ENCODE assay signal across 1 cellular context in the genomic region with DNA sequence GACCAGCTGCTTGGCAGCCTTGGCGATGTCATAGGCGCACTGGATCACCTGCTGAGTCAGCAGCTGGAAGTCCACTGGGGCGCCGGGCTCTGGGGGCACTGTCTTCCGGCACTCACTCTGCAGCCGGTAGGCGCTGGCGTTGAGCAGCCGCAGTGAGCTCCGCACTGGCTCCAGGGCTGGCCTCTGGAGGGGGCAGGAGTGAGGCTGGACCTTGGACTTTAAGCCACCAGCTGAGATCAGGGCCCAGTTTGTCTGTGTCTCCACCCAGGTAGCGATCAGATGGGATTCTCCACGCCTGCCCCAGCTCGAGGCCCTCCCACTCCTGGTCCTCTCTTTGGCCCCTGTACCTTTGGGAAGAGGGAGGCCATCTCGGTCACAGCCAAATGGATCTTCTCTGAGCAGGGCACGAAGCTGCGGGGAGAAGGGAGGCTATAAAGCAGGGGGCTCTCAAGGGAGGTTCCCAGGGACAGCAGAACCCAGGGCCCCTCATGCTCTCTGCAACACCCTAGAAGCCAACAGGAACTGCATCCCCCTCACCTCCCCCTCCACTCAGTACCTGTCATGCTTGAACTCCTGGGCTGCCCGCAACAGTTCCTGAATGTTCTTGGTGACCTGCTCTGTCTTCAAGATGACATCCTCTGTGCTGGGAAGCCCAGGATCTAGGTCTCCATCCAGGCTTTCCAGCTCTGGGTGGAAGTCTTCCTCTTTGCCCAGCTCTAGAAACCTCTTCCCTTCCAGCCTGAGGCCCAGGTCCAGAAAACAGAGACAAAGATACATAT.
TF ChIP-seq lines count a peak whose summit lies in the region.

No MANE protein-coding gene starts in this region.

TF ChIP-seq in HepG2, 621 proteins besides CTCF, POLR2A, EP300 and RAD21 (continued from another document and continues in another):
- TF ChIP-seq, protein P1, sequence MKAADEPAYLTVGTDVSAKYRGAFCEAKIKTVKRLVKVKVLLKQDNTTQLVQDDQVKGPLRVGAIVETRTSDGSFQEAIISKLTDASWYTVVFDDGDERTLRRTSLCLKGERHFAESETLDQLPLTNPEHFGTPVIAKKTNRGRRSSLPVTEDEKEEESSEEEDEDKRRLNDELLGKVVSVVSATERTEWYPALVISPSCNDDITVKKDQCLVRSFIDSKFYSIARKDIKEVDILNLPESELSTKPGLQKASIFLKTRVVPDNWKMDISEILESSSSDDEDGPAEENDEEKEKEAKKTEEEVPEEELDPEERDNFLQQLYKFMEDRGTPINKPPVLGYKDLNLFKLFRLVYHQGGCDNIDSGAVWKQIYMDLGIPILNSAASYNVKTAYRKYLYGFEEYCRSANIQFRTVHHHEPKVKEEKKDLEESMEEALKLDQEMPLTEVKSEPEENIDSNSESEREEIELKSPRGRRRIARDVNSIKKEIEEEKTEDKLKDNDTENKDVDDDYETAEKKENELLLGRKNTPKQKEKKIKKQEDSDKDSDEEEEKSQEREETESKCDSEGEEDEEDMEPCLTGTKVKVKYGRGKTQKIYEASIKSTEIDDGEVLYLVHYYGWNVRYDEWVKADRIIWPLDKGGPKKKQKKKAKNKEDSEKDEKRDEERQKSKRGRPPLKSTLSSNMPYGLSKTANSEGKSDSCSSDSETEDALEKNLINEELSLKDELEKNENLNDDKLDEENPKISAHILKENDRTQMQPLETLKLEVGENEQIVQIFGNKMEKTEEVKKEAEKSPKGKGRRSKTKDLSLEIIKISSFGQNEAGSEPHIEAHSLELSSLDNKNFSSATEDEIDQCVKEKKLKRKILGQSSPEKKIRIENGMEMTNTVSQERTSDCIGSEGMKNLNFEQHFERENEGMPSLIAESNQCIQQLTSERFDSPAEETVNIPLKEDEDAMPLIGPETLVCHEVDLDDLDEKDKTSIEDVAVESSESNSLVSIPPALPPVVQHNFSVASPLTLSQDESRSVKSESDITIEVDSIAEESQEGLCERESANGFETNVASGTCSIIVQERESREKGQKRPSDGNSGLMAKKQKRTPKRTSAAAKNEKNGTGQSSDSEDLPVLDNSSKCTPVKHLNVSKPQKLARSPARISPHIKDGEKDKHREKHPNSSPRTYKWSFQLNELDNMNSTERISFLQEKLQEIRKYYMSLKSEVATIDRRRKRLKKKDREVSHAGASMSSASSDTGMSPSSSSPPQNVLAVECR (CRISPR knock-in tag; IDR thresholded peaks at IDR 0.05; ENCODE audit: borderline replicate concordance), result peak; percentile 92
- TF ChIP-seq TGIF2 (CRISPR knock-in tag; IDR thresholded peaks at IDR 0.05) (peak; percentile 88; the same call in 1 of the 2 replicates), ZBTB21 (CRISPR knock-in tag; IDR thresholded peaks at IDR 0.05) (no peak), ZZZ3 (CRISPR knock-in tag; IDR thresholded peaks at IDR 0.05; ENCODE audit: borderline replicate concordance) (peak; percentile 79; the same call in 1 of the 2 replicates), POLR2G (IDR thresholded peaks at IDR 0.05; ENCODE audit: low read depth, low read length) (peak; percentile 55), ZMYM4 (CRISPR knock-in tag; IDR thresholded peaks at IDR 0.05) (peak; percentile 62; the same call in 1 of the 2 replicates), NR2C2 (CRISPR knock-in tag; IDR thresholded peaks at IDR 0.05; ENCODE audit: borderline replicate concordance) (peak; percentile 57), SP5 (CRISPR knock-in tag; IDR thresholded peaks at IDR 0.05; ENCODE audit: borderline replicate concordance, low read depth) (peak; percentile 67), ZNF790 (CRISPR knock-in tag; IDR thresholded peaks at IDR 0.05; ENCODE audit: borderline replicate concordance) (no peak), AKAP8 (CRISPR knock-in tag; IDR thresholded peaks at IDR 0.05) (peak; percentile 93), CBX5 (CRISPR knock-in tag; IDR thresholded peaks at IDR 0.05; ENCODE audit: borderline replicate concordance) (no peak), ZNF230 (CRISPR knock-in tag; IDR thresholded peaks at IDR 0.05) (0 out of 2 replicates have a peak, but pooled peaks have one; percentile 74), ZNF713 (CRISPR knock-in tag; IDR thresholded peaks at IDR 0.05) (no peak), ZBTB37 (CRISPR knock-in tag; IDR thresholded peaks at IDR 0.05) (peak; percentile 34; the same call in 1 of the 2 replicates), HOXA3 (CRISPR knock-in tag; IDR thresholded peaks at IDR 0.05) (peak; percentile 85), ZNF691 (CRISPR knock-in tag; IDR thresholded peaks at IDR 0.05; ENCODE audit: borderline replicate concordance, low read depth) (peak; percentile 55; the same call in 1 of the 2 replicates), TOPORS (CRISPR knock-in tag; IDR thresholded peaks at IDR 0.05) (0 out of 2 replicates have a peak, but pooled peaks have one; percentile 81), ATF5 (CRISPR knock-in tag; IDR thresholded peaks at IDR 0.05; ENCODE audit: low read depth) (0 out of 2 replicates have a peak, but pooled peaks have one; percentile 46), MIER3 (CRISPR knock-in tag; IDR thresholded peaks at IDR 0.05; ENCODE audit: borderline replicate concordance) (peak; percentile 53; the same call in 1 of the 2 replicates), MXD4 (CRISPR knock-in tag; IDR thresholded peaks at IDR 0.05) (peak; percentile 63), ZBTB7A (CRISPR knock-in tag; IDR thresholded peaks at IDR 0.05) (no peak), ATF7 (IDR thresholded peaks at IDR 0.05) (no peak), ATF7 (CRISPR knock-in tag; IDR thresholded peaks at IDR 0.05) (peak; percentile 82), RXRB (CRISPR knock-in tag; IDR thresholded peaks at IDR 0.05; ENCODE audit: borderline replicate concordance) (peak; percentile 57; the same call in 1 of the 2 replicates), TCF12 (IDR thresholded peaks at IDR 0.05) (no peak), TCF12 (CRISPR knock-in tag; IDR thresholded peaks at IDR 0.05) (0 out of 2 replicates have a peak, but pooled peaks have one; percentile 55), ZMYM3 (CRISPR knock-in tag; IDR thresholded peaks at IDR 0.05) (no peak)
- TF ChIP-seq, protein P2, sequence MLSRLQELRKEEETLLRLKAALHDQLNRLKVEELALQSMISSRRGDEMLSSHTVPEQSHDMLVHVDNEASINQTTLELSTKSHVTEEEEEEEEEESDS (CRISPR knock-in tag; IDR thresholded peaks at IDR 0.05; ENCODE audit: borderline replicate concordance), result peak; percentile 69; the same call in 1 of the 2 replicates
- TF ChIP-seq, protein P3, sequence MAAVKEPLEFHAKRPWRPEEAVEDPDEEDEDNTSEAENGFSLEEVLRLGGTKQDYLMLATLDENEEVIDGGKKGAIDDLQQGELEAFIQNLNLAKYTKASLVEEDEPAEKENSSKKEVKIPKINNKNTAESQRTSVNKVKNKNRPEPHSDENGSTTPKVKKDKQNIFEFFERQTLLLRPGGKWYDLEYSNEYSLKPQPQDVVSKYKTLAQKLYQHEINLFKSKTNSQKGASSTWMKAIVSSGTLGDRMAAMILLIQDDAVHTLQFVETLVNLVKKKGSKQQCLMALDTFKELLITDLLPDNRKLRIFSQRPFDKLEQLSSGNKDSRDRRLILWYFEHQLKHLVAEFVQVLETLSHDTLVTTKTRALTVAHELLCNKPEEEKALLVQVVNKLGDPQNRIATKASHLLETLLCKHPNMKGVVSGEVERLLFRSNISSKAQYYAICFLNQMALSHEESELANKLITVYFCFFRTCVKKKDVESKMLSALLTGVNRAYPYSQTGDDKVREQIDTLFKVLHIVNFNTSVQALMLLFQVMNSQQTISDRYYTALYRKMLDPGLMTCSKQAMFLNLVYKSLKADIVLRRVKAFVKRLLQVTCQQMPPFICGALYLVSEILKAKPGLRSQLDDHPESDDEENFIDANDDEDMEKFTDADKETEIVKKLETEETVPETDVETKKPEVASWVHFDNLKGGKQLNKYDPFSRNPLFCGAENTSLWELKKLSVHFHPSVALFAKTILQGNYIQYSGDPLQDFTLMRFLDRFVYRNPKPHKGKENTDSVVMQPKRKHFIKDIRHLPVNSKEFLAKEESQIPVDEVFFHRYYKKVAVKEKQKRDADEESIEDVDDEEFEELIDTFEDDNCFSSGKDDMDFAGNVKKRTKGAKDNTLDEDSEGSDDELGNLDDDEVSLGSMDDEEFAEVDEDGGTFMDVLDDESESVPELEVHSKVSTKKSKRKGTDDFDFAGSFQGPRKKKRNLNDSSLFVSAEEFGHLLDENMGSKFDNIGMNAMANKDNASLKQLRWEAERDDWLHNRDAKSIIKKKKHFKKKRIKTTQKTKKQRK (IDR thresholded peaks at IDR 0.05; ENCODE audit: low read length), result no peak
- TF ChIP-seq, protein P4, sequence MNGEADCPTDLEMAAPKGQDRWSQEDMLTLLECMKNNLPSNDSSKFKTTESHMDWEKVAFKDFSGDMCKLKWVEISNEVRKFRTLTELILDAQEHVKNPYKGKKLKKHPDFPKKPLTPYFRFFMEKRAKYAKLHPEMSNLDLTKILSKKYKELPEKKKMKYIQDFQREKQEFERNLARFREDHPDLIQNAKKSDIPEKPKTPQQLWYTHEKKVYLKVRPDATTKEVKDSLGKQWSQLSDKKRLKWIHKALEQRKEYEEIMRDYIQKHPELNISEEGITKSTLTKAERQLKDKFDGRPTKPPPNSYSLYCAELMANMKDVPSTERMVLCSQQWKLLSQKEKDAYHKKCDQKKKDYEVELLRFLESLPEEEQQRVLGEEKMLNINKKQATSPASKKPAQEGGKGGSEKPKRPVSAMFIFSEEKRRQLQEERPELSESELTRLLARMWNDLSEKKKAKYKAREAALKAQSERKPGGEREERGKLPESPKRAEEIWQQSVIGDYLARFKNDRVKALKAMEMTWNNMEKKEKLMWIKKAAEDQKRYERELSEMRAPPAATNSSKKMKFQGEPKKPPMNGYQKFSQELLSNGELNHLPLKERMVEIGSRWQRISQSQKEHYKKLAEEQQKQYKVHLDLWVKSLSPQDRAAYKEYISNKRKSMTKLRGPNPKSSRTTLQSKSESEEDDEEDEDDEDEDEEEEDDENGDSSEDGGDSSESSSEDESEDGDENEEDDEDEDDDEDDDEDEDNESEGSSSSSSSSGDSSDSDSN (CRISPR knock-in tag; IDR thresholded peaks at IDR 0.05), result peak; percentile 93
- TF ChIP-seq, protein P5, sequence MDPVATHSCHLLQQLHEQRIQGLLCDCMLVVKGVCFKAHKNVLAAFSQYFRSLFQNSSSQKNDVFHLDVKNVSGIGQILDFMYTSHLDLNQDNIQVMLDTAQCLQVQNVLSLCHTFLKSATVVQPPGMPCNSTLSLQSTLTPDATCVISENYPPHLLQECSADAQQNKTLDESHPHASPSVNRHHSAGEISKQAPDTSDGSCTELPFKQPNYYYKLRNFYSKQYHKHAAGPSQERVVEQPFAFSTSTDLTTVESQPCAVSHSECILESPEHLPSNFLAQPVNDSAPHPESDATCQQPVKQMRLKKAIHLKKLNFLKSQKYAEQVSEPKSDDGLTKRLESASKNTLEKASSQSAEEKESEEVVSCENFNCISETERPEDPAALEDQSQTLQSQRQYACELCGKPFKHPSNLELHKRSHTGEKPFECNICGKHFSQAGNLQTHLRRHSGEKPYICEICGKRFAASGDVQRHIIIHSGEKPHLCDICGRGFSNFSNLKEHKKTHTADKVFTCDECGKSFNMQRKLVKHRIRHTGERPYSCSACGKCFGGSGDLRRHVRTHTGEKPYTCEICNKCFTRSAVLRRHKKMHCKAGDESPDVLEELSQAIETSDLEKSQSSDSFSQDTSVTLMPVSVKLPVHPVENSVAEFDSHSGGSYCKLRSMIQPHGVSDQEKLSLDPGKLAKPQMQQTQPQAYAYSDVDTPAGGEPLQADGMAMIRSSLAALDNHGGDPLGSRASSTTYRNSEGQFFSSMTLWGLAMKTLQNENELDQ (CRISPR knock-in tag; IDR thresholded peaks at IDR 0.05; ENCODE audit: borderline replicate concordance), result no peak
- TF ChIP-seq, protein P6, sequence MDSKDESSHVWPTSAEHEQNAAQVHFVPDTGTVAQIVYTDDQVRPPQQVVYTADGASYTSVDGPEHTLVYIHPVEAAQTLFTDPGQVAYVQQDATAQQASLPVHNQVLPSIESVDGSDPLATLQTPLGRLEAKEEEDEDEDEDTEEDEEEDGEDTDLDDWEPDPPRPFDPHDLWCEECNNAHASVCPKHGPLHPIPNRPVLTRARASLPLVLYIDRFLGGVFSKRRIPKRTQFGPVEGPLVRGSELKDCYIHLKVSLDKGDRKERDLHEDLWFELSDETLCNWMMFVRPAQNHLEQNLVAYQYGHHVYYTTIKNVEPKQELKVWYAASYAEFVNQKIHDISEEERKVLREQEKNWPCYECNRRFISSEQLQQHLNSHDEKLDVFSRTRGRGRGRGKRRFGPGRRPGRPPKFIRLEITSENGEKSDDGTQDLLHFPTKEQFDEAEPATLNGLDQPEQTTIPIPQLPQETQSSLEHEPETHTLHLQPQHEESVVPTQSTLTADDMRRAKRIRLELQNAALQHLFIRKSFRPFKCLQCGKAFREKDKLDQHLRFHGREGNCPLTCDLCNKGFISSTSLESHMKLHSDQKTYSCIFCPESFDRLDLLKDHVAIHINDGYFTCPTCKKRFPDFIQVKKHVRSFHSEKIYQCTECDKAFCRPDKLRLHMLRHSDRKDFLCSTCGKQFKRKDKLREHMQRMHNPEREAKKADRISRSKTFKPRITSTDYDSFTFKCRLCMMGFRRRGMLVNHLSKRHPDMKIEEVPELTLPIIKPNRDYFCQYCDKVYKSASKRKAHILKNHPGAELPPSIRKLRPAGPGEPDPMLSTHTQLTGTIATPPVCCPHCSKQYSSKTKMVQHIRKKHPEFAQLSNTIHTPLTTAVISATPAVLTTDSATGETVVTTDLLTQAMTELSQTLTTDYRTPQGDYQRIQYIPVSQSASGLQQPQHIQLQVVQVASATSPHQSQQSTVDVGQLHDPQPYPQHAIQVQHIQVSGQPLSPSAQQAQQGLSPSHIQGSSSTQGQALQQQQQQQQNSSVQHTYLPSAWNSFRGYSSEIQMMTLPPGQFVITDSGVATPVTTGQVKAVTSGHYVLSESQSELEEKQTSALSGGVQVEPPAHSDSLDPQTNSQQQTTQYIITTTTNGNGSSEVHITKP (CRISPR knock-in tag; IDR thresholded peaks at IDR 0.05; ENCODE audit: low read depth), result 0 out of 2 replicates have a peak, but pooled peaks have one; percentile 49
